Comparison of ENCODE assay signal across 8 cellular contexts in the genomic region with DNA sequence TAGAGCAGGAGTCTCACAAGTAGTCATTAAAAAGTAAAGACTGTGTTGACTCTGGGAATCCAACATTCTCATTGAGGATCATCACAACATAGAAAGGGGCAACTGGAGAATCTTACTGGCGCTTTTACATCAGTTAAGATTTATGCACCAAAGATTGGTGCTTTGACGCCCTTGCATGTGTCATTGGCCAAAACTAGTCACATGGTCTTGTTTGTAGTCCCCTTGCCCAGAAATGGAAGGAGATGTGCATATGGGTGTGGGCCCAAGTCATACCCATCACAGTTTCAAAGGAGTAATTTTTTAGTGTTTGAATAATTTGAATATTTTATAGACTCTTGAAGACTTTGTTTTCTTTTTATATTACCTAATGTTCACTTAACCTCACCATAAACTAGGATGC.
"Had no signal": no experiment of that assay in that cellular context is flagged by ENCODE, and none has a peak within 500 bp of the region (broad histone marks: within the 10 kb centered on the region; RNA-seq: fewer than 3 reads in every experiment).

No MANE protein-coding gene starts in this region.

- H3K4me3 Mint-ChIP-seq: GM23338, HFFc6 had no signal

- H3K4me2 ChIP-seq: GM23338 had no signal

- DNase-seq: H7, HFFc6, IMR-90, KG1 had no signal

- H3K9me3 Mint-ChIP-seq: HFFc6 had no signal

- H3K4me3 ChIP-seq: GM23338, HAP-1, K562 had no signal

- ATAC-seq: HCT116, K562 had no signal

- H3K9me3 ChIP-seq: HAP-1 had no signal

- H2AFZ ChIP-seq: GM23338 had no signal

- H3K36me3 ChIP-seq: HAP-1 had no signal

- H3K27ac Mint-ChIP-seq: GM23338, HFFc6 had no signal
